8 cellular contexts compared by ENCODE assay signal in genomic region chr17:20009302-20010098, GRCh38. TPM values are rescaled to one million over a fixed set of nuclear protein-coding genes. Genes with fewer than 3 reads are reported as not detected.
DNase-seq lines count a peak whose midpoint lies in the region; ATAC-seq, FAIRE-seq and TF ChIP-seq lines count a peak whose summit lies in the region.

A gene with protein sequence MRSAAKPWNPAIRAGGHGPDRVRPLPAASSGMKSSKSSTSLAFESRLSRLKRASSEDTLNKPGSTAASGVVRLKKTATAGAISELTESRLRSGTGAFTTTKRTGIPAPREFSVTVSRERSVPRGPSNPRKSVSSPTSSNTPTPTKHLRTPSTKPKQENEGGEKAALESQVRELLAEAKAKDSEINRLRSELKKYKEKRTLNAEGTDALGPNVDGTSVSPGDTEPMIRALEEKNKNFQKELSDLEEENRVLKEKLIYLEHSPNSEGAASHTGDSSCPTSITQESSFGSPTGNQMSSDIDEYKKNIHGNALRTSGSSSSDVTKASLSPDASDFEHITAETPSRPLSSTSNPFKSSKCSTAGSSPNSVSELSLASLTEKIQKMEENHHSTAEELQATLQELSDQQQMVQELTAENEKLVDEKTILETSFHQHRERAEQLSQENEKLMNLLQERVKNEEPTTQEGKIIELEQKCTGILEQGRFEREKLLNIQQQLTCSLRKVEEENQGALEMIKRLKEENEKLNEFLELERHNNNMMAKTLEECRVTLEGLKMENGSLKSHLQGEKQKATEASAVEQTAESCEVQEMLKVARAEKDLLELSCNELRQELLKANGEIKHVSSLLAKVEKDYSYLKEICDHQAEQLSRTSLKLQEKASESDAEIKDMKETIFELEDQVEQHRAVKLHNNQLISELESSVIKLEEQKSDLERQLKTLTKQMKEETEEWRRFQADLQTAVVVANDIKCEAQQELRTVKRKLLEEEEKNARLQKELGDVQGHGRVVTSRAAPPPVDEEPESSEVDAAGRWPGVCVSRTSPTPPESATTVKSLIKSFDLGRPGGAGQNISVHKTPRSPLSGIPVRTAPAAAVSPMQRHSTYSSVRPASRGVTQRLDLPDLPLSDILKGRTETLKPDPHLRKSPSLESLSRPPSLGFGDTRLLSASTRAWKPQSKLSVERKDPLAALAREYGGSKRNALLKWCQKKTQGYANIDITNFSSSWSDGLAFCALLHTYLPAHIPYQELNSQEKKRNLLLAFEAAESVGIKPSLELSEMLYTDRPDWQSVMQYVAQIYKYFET (plus strand): TSS chr17:20009359. CDS start chr17:20096652, 87,293 bp downstream.

- H3K79me2 ChIP-seq in HepG2 (ENCODE audit: insufficient read depth, low read length): no peaks in the 10 kb centered on the region

- BruUV-seq in HepG2 (replicated peaks; lab: Mats Ljungman, UMichigan): no TSS peak

- peak; percentile 67 for DNase-seq in A172 (ENCODE audit: low spot score)
- peak; percentile 59 for DNase-seq in NCI-H226
- peak; percentile 83 to 84 for DNase-seq in activated CD4-positive, alpha-beta T cell treated with anti-CD3 and anti-CD28 coated beads for 24 hours (ENCODE audit: low read depth in 2 of 2)
- peak; percentile 61 for DNase-seq in choroid plexus epithelial cell (ENCODE audit: low read depth)
- DNase-seq in HepG2 (ENCODE audit: low spot score): peak; percentile 62
- DNase-seq in stimulated activated CD4-positive, alpha-beta T cell treated with anti-CD3 and anti-CD28 coated beads, Interleukin-4, amount 100 ng/mL, for 24 hours: peak; percentile 83

- H3K27me3 ChIP-seq in HepG2 (ENCODE audit: control insufficient read depth in 1 of 2, insufficient read depth in 2 of 2, low read length in 2 of 2): peaks cover 2 to 30% of the 10 kb centered on the region in 2 experiments; a peak in 4 of 5 replicates

- POLR2A ChIA-PET in HepG2 (lab: Yijun Ruan, JAX): interaction anchor here (0.8 kb wide), 1 partner anchor 17 kb away, joined by 3 read pairs; no protein-coding TSS in a partner anchor

- H3K27ac ChIP-seq in HepG2 (ENCODE audit: extremely low read length, insufficient read depth, low read length): no peak within 1 kb of the TSS

- under 1% methylated on average over 32 of the region's 96 CpGs for WGBS in HepG2 (ENCODE audit: low lambda C conversion rate)

- ATAC-seq in GM18858 (IDR thresholded peaks at IDR 0.05; ENCODE audit: unreplicated experiment): peak; percentile 87
- ATAC-seq in HG03095 (IDR thresholded peaks at IDR 0.05; ENCODE audit: unreplicated experiment): peak; percentile 89
- peak; percentile 98 for ATAC-seq in HepG2

- peak within 1 kb of the TSS; percentile 94 for H3K4me2 ChIP-seq in HepG2 (ENCODE audit: low read depth, low read length)

- intact Hi-C loops in HepG2 (cut with micrococcal nuclease; ENCODE audit: unreplicated experiment): loop anchor here (2.0 kb wide), 1 partner anchor 23 kb away; no protein-coding TSS in a partner anchor

- CTCF ChIA-PET in HepG2 (lab: Yijun Ruan, JAX; ENCODE audit: low intra/inter-chr PET ratio, low total read pairs): interaction anchor here (1.6 kb wide), 1 partner anchor 17 kb away, joined by 9 read pairs; no protein-coding TSS in a partner anchor

- no peaks in the 10 kb centered on the region for H3K9me3 ChIP-seq in HepG2 (ENCODE audit: low read length)

- TF ChIP-seq EP300 in HepG2 (IDR thresholded peaks at IDR 0.05; ENCODE audit: low read depth in 2 of 2, low read length in 2 of 2) (no peak), HepG2 (CRISPR knock-in tag; IDR thresholded peaks at IDR 0.05; ENCODE audit: borderline replicate concordance) (no peak)

- peak; percentile 61; the same call in 1 of the 2 replicates for TF ChIP-seq RAD21 in HepG2 (CRISPR knock-in tag; IDR thresholded peaks at IDR 0.05)

- peak within 1 kb of the TSS; percentile 14; the same call in 1 of the 2 replicates for H3K9ac ChIP-seq in HepG2 (ENCODE audit: insufficient read depth, low read depth, low read length)

- in situ Hi-C loops in HepG2 (cut with HindIII; ENCODE audit: extremely low pct_ligation_motif_present, low pct_unique_long_range_greater_than_20kb): no loop called here

- H2AFZ ChIP-seq in HepG2 (ENCODE audit: low read length): peak within 1 kb of the TSS; percentile 61

- FAIRE-seq in HepG2 (lab: Jason Lieb, UNC): no peak

- H3K36me3 ChIP-seq in HepG2 (replicated peaks in 1 of 2; ENCODE audit: control insufficient read depth in 1 of 2, insufficient read depth in 2 of 2, low read length in 2 of 2): no peaks in the 10 kb centered on the region

- TF ChIP-seq CTCF in choroid plexus epithelial cell (conservative IDR thresholded peaks at IDR 0.05; ENCODE audit: low read depth, low read length): peak; percentile 58
- peak; percentile 79 for TF ChIP-seq CTCF in HepG2 (CRISPR knock-in tag; IDR thresholded peaks at IDR 0.05)

- H4K20me1 ChIP-seq in HepG2 (ENCODE audit: insufficient read depth, low read length): no peaks in the 10 kb centered on the region

- peak within 1 kb of the TSS; percentile 68 for H3K4me3 ChIP-seq in choroid plexus epithelial cell (ENCODE audit: low read depth, low read length)
- H3K4me3 ChIP-seq in HepG2 (replicated peaks in 1 of 3; ENCODE audit: insufficient read depth in 1 of 3, low read depth in 2 of 3, low read length in 3 of 3): peak within 1 kb of the TSS; percentile 59 to 74 (median 62)

- TF ChIP-seq POLR2A in HepG2 (IDR thresholded peaks at IDR 0.05; ENCODE audit: insufficient read depth in 1 of 2, low read depth in 2 of 2, low read length in 2 of 2): no peak

- peaks cover 20% of the 10 kb centered on the region for H3K4me1 ChIP-seq in HepG2 (ENCODE audit: insufficient read depth, low read length)

TF ChIP-seq in HepG2, 621 proteins besides CTCF, POLR2A, EP300 and RAD21 (continues in another document):
- TF ChIP-seq, protein P1, sequence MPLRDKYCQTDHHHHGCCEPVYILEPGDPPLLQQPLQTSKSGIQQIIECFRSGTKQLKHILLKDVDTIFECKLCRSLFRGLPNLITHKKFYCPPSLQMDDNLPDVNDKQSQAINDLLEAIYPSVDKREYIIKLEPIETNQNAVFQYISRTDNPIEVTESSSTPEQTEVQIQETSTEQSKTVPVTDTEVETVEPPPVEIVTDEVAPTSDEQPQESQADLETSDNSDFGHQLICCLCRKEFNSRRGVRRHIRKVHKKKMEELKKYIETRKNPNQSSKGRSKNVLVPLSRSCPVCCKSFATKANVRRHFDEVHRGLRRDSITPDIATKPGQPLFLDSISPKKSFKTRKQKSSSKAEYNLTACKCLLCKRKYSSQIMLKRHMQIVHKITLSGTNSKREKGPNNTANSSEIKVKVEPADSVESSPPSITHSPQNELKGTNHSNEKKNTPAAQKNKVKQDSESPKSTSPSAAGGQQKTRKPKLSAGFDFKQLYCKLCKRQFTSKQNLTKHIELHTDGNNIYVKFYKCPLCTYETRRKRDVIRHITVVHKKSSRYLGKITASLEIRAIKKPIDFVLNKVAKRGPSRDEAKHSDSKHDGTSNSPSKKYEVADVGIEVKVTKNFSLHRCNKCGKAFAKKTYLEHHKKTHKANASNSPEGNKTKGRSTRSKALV (CRISPR knock-in tag; IDR thresholded peaks at IDR 0.05): peak; percentile 88
- TF ChIP-seq MXD1 (CRISPR knock-in tag; IDR thresholded peaks at IDR 0.05) (0 out of 2 replicates have a peak, but pooled peaks have one; percentile 26), STAG1 (CRISPR knock-in tag; IDR thresholded peaks at IDR 0.05) (0 out of 2 replicates have a peak, but pooled peaks have one; percentile 27), DR1 (CRISPR knock-in tag; IDR thresholded peaks at IDR 0.05) (no peak)
- TF ChIP-seq, protein P2, sequence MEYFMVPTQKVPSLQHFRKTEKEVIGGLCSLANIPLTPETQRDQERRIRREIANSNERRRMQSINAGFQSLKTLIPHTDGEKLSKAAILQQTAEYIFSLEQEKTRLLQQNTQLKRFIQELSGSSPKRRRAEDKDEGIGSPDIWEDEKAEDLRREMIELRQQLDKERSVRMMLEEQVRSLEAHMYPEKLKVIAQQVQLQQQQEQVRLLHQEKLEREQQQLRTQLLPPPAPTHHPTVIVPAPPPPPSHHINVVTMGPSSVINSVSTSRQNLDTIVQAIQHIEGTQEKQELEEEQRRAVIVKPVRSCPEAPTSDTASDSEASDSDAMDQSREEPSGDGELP (IDR thresholded peaks at IDR 0.05; ENCODE audit: borderline replicate concordance, low read depth): peak; percentile 23; the same call in 1 of the 2 replicates

RNA-seq across cellular contexts. Expression of the gene that starts here (rescaled TPM):
- total RNA-seq in A172 (2014; rRNA removed; shearing (Covaris generic)): 87.3 and 96.6 TPM in 2 replicates
- total RNA-seq in HepG2 (2016; rRNA removed; fragmentation: Illumina TruSeq; extraction: Trizol): 4.2 and 6.9 TPM in 2 replicates
- total RNA-seq in HepG2 (2016; cell fraction: cytosol; rRNA removed; fragmentation: Illumina TruSeq; extraction: Trizol; ENCODE audit: low read depth): 20.7 and 22.5 TPM in 2 replicates
- total RNA-seq in HepG2 (2016; cell fraction: insoluble cytoplasmic fraction; rRNA removed; fragmentation: Illumina TruSeq; extraction: Trizol): 3.7 and 4.5 TPM in 2 replicates
- total RNA-seq in HepG2 (2016; cell fraction: membrane; rRNA removed; fragmentation: Illumina TruSeq; extraction: Trizol): 19.0 and 22.0 TPM in 2 replicates
- 3.8 and 4.8 TPM in 2 replicates for total RNA-seq in HepG2 (2016; cell fraction: nucleus; rRNA removed; fragmentation: Illumina TruSeq; extraction: Trizol)
- polyA plus RNA-seq in HepG2 (2011; rRNA removed): 1.6 and 2.3 TPM in 2 replicates
- 2.0 and 2.1 TPM in 2 replicates for polyA plus RNA-seq in HepG2 (2011; cell fraction: cytosol; rRNA removed)
- 1.2 and 1.7 TPM in 2 replicates for polyA plus RNA-seq in HepG2 (2011; cell fraction: nucleus; rRNA removed)
- 0.85 and 1.5 TPM in 2 replicates for polyA plus RNA-seq in HepG2 (2012)
- 1.7 and 2.4 TPM in 2 replicates for polyA plus RNA-seq in HepG2 (2016; cell fraction: cytosol; fragmentation: Illumina TruSeq; extraction: Trizol; ENCODE audit: low read depth)
- 3.3 and 4.8 TPM in 2 replicates for polyA plus RNA-seq in HepG2 (2016; cell fraction: insoluble cytoplasmic fraction; fragmentation: Illumina TruSeq; extraction: Trizol; ENCODE audit: low read depth)
- polyA plus RNA-seq in HepG2 (2016; cell fraction: membrane; fragmentation: Illumina TruSeq; extraction: Trizol; ENCODE audit: low read depth): 3.4 and 3.5 TPM in 2 replicates
- 2.3 and 3.1 TPM in 2 replicates for polyA plus RNA-seq in HepG2 (2016; cell fraction: nucleus; fragmentation: Illumina TruSeq; extraction: Trizol; ENCODE audit: insufficient read depth, low read depth)
- 3.0 and 67.6 TPM in 2 replicates for polyA minus RNA-seq in HepG2 (2011; rRNA and poly(A)+ RNA removed; ENCODE audit: low replicate concordance)
- polyA minus RNA-seq in HepG2 (2011; cell fraction: cytosol; rRNA and poly(A)+ RNA removed): 4.3 and 5.3 TPM in 2 replicates
- 3.3 and 5.2 TPM in 2 replicates for polyA minus RNA-seq in HepG2 (2011; cell fraction: nucleus; rRNA and poly(A)+ RNA removed)
